In the genomic region with DNA sequence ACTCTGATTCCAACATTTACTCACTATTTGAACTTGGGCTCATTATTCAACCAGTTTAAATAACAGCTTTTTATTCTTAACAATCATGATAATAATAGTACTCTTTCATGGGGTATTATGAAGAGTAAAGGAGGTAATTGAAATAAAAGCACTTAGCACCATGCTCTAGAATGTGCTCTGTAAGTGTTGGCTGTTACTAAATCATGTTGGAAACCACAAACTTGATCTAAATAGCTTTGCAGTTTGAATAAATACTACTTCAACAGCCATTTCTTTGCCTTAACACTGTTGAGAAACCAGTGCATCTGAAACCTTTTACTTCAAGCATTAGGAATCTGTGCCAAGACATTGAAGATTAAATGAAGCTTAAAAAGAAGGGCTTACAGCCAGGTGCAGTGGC, we compare ENCODE assay signal across 1 cellular context.
TF ChIP-seq lines count a peak whose summit lies in the region.

No MANE protein-coding gene starts in this region.

TF ChIP-seq in K562, 482 proteins besides CTCF, POLR2A, EP300 and RAD21:
- TF ChIP-seq, protein P1, sequence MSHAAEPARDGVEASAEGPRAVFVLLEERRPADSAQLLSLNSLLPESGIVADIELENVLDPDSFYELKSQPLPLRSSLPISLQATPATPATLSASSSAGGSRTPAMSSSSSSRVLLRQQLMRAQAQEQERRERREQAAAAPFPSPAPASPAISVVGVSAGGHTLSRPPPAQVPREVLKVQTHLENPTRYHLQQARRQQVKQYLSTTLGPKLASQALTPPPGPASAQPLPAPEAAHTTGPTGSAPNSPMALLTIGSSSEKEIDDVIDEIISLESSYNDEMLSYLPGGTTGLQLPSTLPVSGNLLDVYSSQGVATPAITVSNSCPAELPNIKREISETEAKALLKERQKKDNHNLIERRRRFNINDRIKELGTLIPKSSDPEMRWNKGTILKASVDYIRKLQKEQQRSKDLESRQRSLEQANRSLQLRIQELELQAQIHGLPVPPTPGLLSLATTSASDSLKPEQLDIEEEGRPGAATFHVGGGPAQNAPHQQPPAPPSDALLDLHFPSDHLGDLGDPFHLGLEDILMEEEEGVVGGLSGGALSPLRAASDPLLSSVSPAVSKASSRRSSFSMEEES (CRISPR knock-in tag; IDR thresholded peaks at IDR 0.05) = no peak
- no peak for TF ChIP-seq SRSF9 (IDR thresholded peaks at IDR 0.05; ENCODE audit: borderline replicate concordance, low read depth, low read length)
- no peak for TF ChIP-seq RFX5 (IDR thresholded peaks at IDR 0.05; ENCODE audit: low read depth, low read length)
- TF ChIP-seq RBBP5 (IDR thresholded peaks at IDR 0.05; ENCODE audit: borderline replicate concordance, insufficient read depth, low read length, poor library complexity, severe bottlenecking) = no peak
- TF ChIP-seq, protein P2, sequence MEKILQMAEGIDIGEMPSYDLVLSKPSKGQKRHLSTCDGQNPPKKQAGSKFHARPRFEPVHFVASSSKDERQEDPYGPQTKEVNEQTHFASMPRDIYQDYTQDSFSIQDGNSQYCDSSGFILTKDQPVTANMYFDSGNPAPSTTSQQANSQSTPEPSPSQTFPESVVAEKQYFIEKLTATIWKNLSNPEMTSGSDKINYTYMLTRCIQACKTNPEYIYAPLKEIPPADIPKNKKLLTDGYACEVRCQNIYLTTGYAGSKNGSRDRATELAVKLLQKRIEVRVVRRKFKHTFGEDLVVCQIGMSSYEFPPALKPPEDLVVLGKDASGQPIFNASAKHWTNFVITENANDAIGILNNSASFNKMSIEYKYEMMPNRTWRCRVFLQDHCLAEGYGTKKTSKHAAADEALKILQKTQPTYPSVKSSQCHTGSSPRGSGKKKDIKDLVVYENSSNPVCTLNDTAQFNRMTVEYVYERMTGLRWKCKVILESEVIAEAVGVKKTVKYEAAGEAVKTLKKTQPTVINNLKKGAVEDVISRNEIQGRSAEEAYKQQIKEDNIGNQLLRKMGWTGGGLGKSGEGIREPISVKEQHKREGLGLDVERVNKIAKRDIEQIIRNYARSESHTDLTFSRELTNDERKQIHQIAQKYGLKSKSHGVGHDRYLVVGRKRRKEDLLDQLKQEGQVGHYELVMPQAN (IDR thresholded peaks at IDR 0.05; ENCODE audit: borderline replicate concordance) = no peak
- TF ChIP-seq RBM14 (IDR thresholded peaks at IDR 0.05; ENCODE audit: borderline replicate concordance, insufficient read depth, low read depth, low read length) = no peak
- TF ChIP-seq, protein P3, sequence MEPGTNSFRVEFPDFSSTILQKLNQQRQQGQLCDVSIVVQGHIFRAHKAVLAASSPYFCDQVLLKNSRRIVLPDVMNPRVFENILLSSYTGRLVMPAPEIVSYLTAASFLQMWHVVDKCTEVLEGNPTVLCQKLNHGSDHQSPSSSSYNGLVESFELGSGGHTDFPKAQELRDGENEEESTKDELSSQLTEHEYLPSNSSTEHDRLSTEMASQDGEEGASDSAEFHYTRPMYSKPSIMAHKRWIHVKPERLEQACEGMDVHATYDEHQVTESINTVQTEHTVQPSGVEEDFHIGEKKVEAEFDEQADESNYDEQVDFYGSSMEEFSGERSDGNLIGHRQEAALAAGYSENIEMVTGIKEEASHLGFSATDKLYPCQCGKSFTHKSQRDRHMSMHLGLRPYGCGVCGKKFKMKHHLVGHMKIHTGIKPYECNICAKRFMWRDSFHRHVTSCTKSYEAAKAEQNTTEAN (CRISPR knock-in tag; IDR thresholded peaks at IDR 0.05) = no peak
- TF ChIP-seq, protein P4, sequence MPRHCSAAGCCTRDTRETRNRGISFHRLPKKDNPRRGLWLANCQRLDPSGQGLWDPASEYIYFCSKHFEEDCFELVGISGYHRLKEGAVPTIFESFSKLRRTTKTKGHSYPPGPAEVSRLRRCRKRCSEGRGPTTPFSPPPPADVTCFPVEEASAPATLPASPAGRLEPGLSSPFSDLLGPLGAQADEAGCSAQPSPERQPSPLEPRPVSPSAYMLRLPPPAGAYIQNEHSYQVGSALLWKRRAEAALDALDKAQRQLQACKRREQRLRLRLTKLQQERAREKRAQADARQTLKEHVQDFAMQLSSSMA (CRISPR knock-in tag; IDR thresholded peaks at IDR 0.05) = no peak
- TF ChIP-seq ZNF830 (CRISPR knock-in tag; IDR thresholded peaks at IDR 0.05) = no peak
- TF ChIP-seq MCM3 (IDR thresholded peaks at IDR 0.05) = no peak
- no peak for TF ChIP-seq CHD1 (IDR thresholded peaks at IDR 0.05; ENCODE audit: low read length)
- no peak for TF ChIP-seq FOS (IDR thresholded peaks at IDR 0.05; ENCODE audit: extremely low read depth, insufficient read length)
- no peak for TF ChIP-seq HMGN3 (IDR thresholded peaks at IDR 0.05; ENCODE audit: borderline replicate concordance, extremely low read depth, insufficient read length, low read depth, low read length)
- no peak for TF ChIP-seq CBFA2T2 (conservative IDR thresholded peaks at IDR 0.05)
- no peak for TF ChIP-seq ZNF780A (CRISPR knock-in tag; IDR thresholded peaks at IDR 0.05)
- no peak for TF ChIP-seq PHF21A (IDR thresholded peaks at IDR 0.05; ENCODE audit: borderline replicate concordance, low read depth)
- no peak for TF ChIP-seq SUPT5H (IDR thresholded peaks at IDR 0.05)
- no peak for TF ChIP-seq JUNB (CRISPR knock-in tag; conservative IDR thresholded peaks at IDR 0.05)
